Comparison of ENCODE assay signal across 2 cellular contexts in the genomic region with DNA sequence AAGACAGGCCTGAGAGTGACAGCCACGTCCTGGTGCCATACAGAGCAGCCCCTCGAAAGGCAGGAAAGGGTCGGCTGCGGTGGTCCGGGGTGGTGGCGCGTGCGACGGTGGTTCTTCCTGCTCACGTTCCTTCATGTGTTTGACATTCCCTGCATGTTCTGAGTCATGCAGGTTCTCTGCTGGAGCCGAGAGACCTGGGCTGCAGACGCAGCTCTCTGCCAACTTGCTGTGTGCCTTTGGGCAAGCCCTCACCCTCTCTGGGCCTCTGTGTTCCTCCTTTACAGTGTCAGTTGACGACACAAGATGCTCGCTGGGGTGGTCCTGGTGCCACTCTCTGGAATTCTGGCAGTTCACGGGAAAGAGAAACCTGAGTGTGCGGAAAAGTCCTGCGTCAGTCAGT.
TF ChIP-seq lines count a peak whose summit lies in the region.

No MANE protein-coding gene starts in this region.

TF ChIP-seq in HepG2, 621 proteins besides CTCF, POLR2A, EP300 and RAD21:
- peak; percentile 95 for TF ChIP-seq ZNF768 (CRISPR knock-in tag; IDR thresholded peaks at IDR 0.05)
- TF ChIP-seq ZIK1 (CRISPR knock-in tag; IDR thresholded peaks at IDR 0.05; ENCODE audit: borderline replicate concordance, low read depth), result no peak
TF ChIP-seq in HepG2: peak in this region for 1.

TF ChIP-seq in H1, 55 proteins besides CTCF, POLR2A, EP300 and RAD21:
- TF ChIP-seq NANOG (IDR thresholded peaks at IDR 0.05; ENCODE audit: insufficient read depth, low read depth, low read length, poor library complexity, severe bottlenecking) (no peak), SUZ12 (IDR thresholded peaks at IDR 0.05; ENCODE audit: low read length) (no peak), YY1 (IDR thresholded peaks at IDR 0.05; ENCODE audit: low read depth, low read length) (no peak), CREB1 (IDR thresholded peaks at IDR 0.05) (no peak), SIRT6 (IDR thresholded peaks at IDR 0.05; ENCODE audit: low read length) (no peak), SP1 (IDR thresholded peaks at IDR 0.05; ENCODE audit: low read depth, low read length) (no peak), TCF12 (IDR thresholded peaks at IDR 0.05; ENCODE audit: low read depth, low read length) (no peak), CHD2 (IDR thresholded peaks at IDR 0.05; ENCODE audit: low read length) (no peak), KDM1A (IDR thresholded peaks at IDR 0.05; ENCODE audit: borderline replicate concordance, low read length) (no peak), JUN (IDR thresholded peaks at IDR 0.05; ENCODE audit: low read depth, low read length) (no peak), POLR2AphosphoS5 (IDR thresholded peaks at IDR 0.05; ENCODE audit: low read depth, low read length) (no peak), GABPA (IDR thresholded peaks at IDR 0.05; ENCODE audit: borderline replicate concordance, insufficient read depth, low read length) (no peak), SP4 (IDR thresholded peaks at IDR 0.05; ENCODE audit: low read length) (no peak), CEBPB (IDR thresholded peaks at IDR 0.05; ENCODE audit: low read depth, low read length) (no peak), NRF1 (IDR thresholded peaks at IDR 0.05; ENCODE audit: low read depth, low read length) (no peak), SIN3A (conservative IDR thresholded peaks at IDR 0.05 in 1 of 2, IDR thresholded peaks at IDR 0.05 in 1 of 2; ENCODE audit: low read depth in 1 of 2, low read length in 2 of 2) (no peak), GTF2F1 (IDR thresholded peaks at IDR 0.05; ENCODE audit: borderline replicate concordance, low read depth, low read length) (no peak)
- TF ChIP-seq, protein P1, sequence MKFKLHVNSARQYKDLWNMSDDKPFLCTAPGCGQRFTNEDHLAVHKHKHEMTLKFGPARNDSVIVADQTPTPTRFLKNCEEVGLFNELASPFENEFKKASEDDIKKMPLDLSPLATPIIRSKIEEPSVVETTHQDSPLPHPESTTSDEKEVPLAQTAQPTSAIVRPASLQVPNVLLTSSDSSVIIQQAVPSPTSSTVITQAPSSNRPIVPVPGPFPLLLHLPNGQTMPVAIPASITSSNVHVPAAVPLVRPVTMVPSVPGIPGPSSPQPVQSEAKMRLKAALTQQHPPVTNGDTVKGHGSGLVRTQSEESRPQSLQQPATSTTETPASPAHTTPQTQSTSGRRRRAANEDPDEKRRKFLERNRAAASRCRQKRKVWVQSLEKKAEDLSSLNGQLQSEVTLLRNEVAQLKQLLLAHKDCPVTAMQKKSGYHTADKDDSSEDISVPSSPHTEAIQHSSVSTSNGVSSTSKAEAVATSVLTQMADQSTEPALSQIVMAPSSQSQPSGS (IDR thresholded peaks at IDR 0.05; ENCODE audit: low read length), result no peak
- TF ChIP-seq, protein P2, sequence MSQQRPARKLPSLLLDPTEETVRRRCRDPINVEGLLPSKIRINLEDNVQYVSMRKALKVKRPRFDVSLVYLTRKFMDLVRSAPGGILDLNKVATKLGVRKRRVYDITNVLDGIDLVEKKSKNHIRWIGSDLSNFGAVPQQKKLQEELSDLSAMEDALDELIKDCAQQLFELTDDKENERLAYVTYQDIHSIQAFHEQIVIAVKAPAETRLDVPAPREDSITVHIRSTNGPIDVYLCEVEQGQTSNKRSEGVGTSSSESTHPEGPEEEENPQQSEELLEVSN (IDR thresholded peaks at IDR 0.05), result no peak
- TF ChIP-seq, protein P3, sequence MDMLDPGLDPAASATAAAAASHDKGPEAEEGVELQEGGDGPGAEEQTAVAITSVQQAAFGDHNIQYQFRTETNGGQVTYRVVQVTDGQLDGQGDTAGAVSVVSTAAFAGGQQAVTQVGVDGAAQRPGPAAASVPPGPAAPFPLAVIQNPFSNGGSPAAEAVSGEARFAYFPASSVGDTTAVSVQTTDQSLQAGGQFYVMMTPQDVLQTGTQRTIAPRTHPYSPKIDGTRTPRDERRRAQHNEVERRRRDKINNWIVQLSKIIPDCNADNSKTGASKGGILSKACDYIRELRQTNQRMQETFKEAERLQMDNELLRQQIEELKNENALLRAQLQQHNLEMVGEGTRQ (IDR thresholded peaks at IDR 0.05; ENCODE audit: low read length), result no peak
TF ChIP-seq in H1: peak in this region for 0.
